In the genomic region with DNA sequence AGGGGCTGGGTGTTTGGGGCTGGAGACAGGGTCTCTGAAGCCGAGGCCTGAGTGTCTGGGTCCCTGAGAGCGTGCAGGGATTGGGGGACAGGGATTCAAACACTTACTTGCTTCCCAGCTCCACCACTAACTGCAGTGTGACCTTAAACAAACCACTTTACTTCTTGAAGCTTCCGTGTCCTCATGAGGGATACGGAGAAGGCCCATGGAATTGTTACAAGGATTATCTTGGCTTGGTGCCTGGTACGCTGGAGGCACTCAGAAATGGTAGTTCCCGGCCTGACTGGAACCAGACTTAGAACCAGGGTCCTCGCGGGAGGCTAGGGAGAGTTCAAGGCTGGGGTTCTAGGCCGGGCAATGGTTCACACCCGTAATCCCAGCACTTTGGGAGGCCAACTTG, we compare ENCODE assay signal across 30 cellular contexts. TPM values are rescaled to one million over a fixed set of nuclear protein-coding genes. Genes with fewer than 3 reads are reported as not detected.
"Had no signal": no experiment of that assay in that cellular context is flagged by ENCODE, and none has a peak within 500 bp of the region (broad histone marks: within the 10 kb centered on the region; RNA-seq: fewer than 3 reads in every experiment).

No MANE protein-coding gene starts in this region.

- H3K36me3 Mint-ChIP-seq: activated naive CD8-positive, alpha-beta T cell treated with anti-CD3 and anti-CD28 coated beads, Interleukin-2, amount 10 ng/mL, durations not matched to agents 7 days and 5 days; immature natural killer cell; mesothelial cell of epicardium; natural killer cell had no signal

- H3K9me3 Mint-ChIP-seq: activated naive CD8-positive, alpha-beta T cell treated with anti-CD3 and anti-CD28 coated beads, Interleukin-2, amount 10 ng/mL, durations not matched to agents 7 days and 5 days; immature natural killer cell; mesothelial cell of epicardium; natural killer cell; stimulated activated naive CD8-positive, alpha-beta T cell treated with anti-CD3 and anti-CD28 coated beads, Interleukin-15, Interleukin-2, amounts not matched to agents 100 ng/mL and 50 ng/mL, for 24 hours; T-helper 1 cell treated with Interleukin-12 subunit alpha and Interleukin-12 subunit beta and Interleukin-4 antibody, amounts not matched to agents 30 μg/mL and 1 μg/mL, for 36 hours had no signal

- H3K36me3 ChIP-seq: left ventricle myocardium inferior, ovary, tibial artery had no signal

- H3K27ac Mint-ChIP-seq: activated naive CD8-positive, alpha-beta T cell treated with anti-CD3 and anti-CD28 coated beads, Interleukin-2, amount 10 ng/mL, durations not matched to agents 7 days and 5 days; immature natural killer cell; mesothelial cell of epicardium; stimulated activated naive CD8-positive, alpha-beta T cell treated with anti-CD3 and anti-CD28 coated beads, Interleukin-15, Interleukin-2, amounts not matched to agents 100 ng/mL and 50 ng/mL, for 24 hours; T-helper 1 cell treated with Interleukin-12 subunit alpha and Interleukin-12 subunit beta and Interleukin-4 antibody, amounts not matched to agents 30 μg/mL and 1 μg/mL, for 36 hours had no signal

- DNase-seq: activated CD4-positive, alpha-beta T cell treated with anti-CD3 and anti-CD28 coated beads for 4 hours; activated CD4-positive, alpha-beta T cell treated with anti-CD3 and anti-CD28 coated beads, Interleukin-2, amount 50 U/mL, for 48 hours; activated CD4-positive, CD25-positive, alpha-beta regulatory T cell; activated CD8-positive, alpha-beta memory T cell treated with anti-CD3 and anti-CD28 coated beads, Interleukin-2, amount 50 U/mL, for 48 hours; activated naive CD4-positive, alpha-beta T cell treated with Interleukin-2 at 50 U/mL for 16 hours; activated naive CD8-positive, alpha-beta T cell treated with anti-CD3 and anti-CD28 coated beads, Interleukin-2, amount 10 ng/mL, durations not matched to agents 7 days and 5 days; activated T-cell treated with anti-CD3 and anti-CD28 coated beads, Interleukin-2, amount 50 U/mL, for 48 hours; amniotic stem cell; cortex of kidney; effector CD4-positive, alpha-beta T cell; erythroblast; foreskin melanocyte; immature natural killer cell; kidney glomerular epithelial cell; left ventricle myocardium inferior; mammary epithelial cell; natural killer cell; ovary; right cardiac atrium; stimulated activated CD4-positive, alpha-beta T cell treated with anti-CD3 and anti-CD28 coated beads, Interleukin-12 subunit alpha, Interleukin-12 subunit beta, amount 100 ng/mL, for 4 hours; tibial artery had no signal

- ATAC-seq: natural killer cell, right cardiac atrium had no signal

- H3K27me3 ChIP-seq: ovary had no signal

- H3K4me3 ChIP-seq: left ventricle myocardium inferior, ovary, tibial artery had no signal

- H3K9me3 ChIP-seq: left ventricle myocardium inferior, ovary, tibial artery had no signal

- H3K27ac ChIP-seq: left ventricle myocardium inferior, ovary, tibial artery had no signal

- H3K4me3 Mint-ChIP-seq: activated naive CD8-positive, alpha-beta T cell treated with anti-CD3 and anti-CD28 coated beads, Interleukin-2, amount 10 ng/mL, durations not matched to agents 7 days and 5 days; immature natural killer cell; mesothelial cell of epicardium; natural killer cell; stimulated activated naive CD8-positive, alpha-beta T cell treated with anti-CD3 and anti-CD28 coated beads, Interleukin-15, Interleukin-2, amounts not matched to agents 100 ng/mL and 50 ng/mL, for 24 hours; T-helper 1 cell treated with Interleukin-12 subunit alpha and Interleukin-12 subunit beta and Interleukin-4 antibody, amounts not matched to agents 30 μg/mL and 1 μg/mL, for 36 hours had no signal

RNA-seq across cellular contexts. Expression of a gene that starts 3.0 kb away (rescaled TPM):
- total RNA-seq: activated CD8-positive, alpha-beta memory T cell treated with anti-CD3 and anti-CD28 coated beads for 36 hours had no signal
- polyA plus RNA-seq: immature natural killer cell had no signal

RNA-seq across cellular contexts. Expression of a gene that starts 29.1 kb away (rescaled TPM):
- total RNA-seq: activated CD8-positive, alpha-beta memory T cell treated with anti-CD3 and anti-CD28 coated beads for 36 hours; activated naive CD8-positive, alpha-beta T cell treated with anti-CD3 and anti-CD28 coated beads, Interleukin-2, amount 10 ng/mL, durations not matched to agents 7 days and 5 days; bronchial epithelial cell; fibroblast of lung; left ventricle myocardium inferior; mammary epithelial cell; mesothelial cell of epicardium; natural killer cell; pulmonary artery endothelial cell; right cardiac atrium; skeletal muscle tissue; urinary bladder had no signal
- polyA plus RNA-seq: fibroblast of lung, immature natural killer cell, mammary epithelial cell, ovary, right cardiac atrium had no signal
